ENCODE assay signal across 1 cellular context in genomic region chr9:135229701-135230385, GRCh38.
TF ChIP-seq lines count a peak whose summit lies in the region.

No MANE protein-coding gene starts in this region.

TF ChIP-seq in HepG2, 621 proteins besides CTCF, POLR2A, EP300 and RAD21 (continued from another document):
- TF ChIP-seq THAP8 (CRISPR knock-in tag; IDR thresholded peaks at IDR 0.05; ENCODE audit: borderline replicate concordance) (no peak), ZNF550 (CRISPR knock-in tag; IDR thresholded peaks at IDR 0.05; ENCODE audit: borderline replicate concordance) (no peak), ZNF619 (CRISPR knock-in tag; IDR thresholded peaks at IDR 0.05) (no peak), ZNF34 (CRISPR knock-in tag; IDR thresholded peaks at IDR 0.05; ENCODE audit: borderline replicate concordance) (no peak), ATF6 (CRISPR knock-in tag; conservative IDR thresholded peaks at IDR 0.05) (no peak), NPAS2 (CRISPR knock-in tag; IDR thresholded peaks at IDR 0.05; ENCODE audit: borderline replicate concordance) (no peak), TP53 (CRISPR knock-in tag; conservative IDR thresholded peaks at IDR 0.05) (no peak), CEBPB (IDR thresholded peaks at IDR 0.05; ENCODE audit: borderline replicate concordance, low read depth, low read length) (no peak)
